In genomic region chr1:228876187-228876586, GRCh38 we compare ENCODE assay signal across 15 cellular contexts.
"Had no signal": no experiment of that assay in that cellular context is flagged by ENCODE, and none has a peak within 500 bp of the region (broad histone marks: within the 10 kb centered on the region; RNA-seq: fewer than 3 reads in every experiment).

No MANE protein-coding gene starts in this region.

- H3K4me2 ChIP-seq: SK-N-SH, smooth muscle cell had no signal

- H3K9ac ChIP-seq: SK-N-SH had no signal

- H3K27ac ChIP-seq: neutrophil, suprapubic skin had no signal

- H3K9me3 ChIP-seq: neutrophil, SK-N-SH, suprapubic skin had no signal

- H3K4me3 ChIP-seq: smooth muscle cell, suprapubic skin had no signal

- ATAC-seq: left colon; naive thymus-derived CD8-positive, alpha-beta T cell; stimulated activated naive CD8-positive, alpha-beta T cell treated with anti-CD3 and anti-CD28 coated beads, Interleukin-15, Interleukin-2, amounts not matched to agents 100 U/mL and 50 U/mL, for 24 hours; T-cell had no signal

- H3K27me3 ChIP-seq: neutrophil, suprapubic skin had no signal

- H3K36me3 ChIP-seq: neutrophil, suprapubic skin had no signal

- DNase-seq: activated CD4-positive, CD25-positive, alpha-beta regulatory T cell treated with anti-CD3 and anti-CD28 coated beads, Interleukin-2, amount 50 U/mL, for 72 hours; activated naive CD4-positive, alpha-beta T cell treated with anti-CD3 and anti-CD28 coated beads, Interleukin-2, amount 50 U/mL, for 16 hours; activated T-cell treated with anti-CD3 and anti-CD28 coated beads, Interleukin-2, amount 50 U/mL, for 1 hour; central memory CD4-positive, alpha-beta T cell; effector memory CD8-positive, alpha-beta T cell; foreskin melanocyte; left colon; mammary epithelial cell; naive thymus-derived CD8-positive, alpha-beta T cell; SK-N-SH; stimulated activated naive CD8-positive, alpha-beta T cell treated with anti-CD3 and anti-CD28 coated beads, Interleukin-15, Interleukin-2, amounts not matched to agents 100 U/mL and 50 U/mL, for 24 hours; T-cell had no signal
